ENCODE assay signal across 17 cellular contexts in the genomic region with DNA sequence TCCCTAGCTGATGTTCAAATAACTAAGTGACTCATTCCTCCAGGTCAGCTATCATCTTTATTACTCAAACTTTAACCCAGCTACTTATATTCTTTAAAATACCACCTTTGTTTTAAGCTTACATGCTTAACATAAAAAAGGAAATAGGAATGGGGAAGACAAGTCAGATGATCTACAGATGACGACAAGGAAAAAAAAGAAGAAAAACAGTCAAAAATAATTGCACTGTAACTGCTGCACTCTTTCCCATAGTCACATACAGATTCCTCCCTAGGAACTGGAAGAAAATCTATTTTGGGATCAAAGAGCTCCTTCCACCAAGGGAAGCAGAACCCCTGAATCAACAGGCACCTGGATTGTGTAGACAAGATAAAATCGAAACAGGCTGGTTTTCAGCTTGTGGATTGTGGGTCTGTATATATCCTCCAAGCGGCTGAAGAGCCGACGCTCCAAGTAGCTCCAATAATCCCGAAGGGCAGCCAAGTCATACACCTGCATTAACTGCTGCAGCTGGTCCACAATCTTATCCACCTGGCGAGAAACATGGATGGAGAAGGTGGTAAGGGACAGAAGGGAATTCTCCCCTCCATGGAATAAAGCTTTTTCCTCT. TPM values are rescaled to one million over a fixed set of nuclear protein-coding genes. Genes with fewer than 3 reads are reported as not detected.
DNase-seq lines count a peak whose midpoint lies in the region; ATAC-seq and TF ChIP-seq lines count a peak whose summit lies in the region.
"Had no signal": no experiment of that assay in that cellular context is flagged by ENCODE, and none has a peak within 500 bp of the region (broad histone marks: within the 10 kb centered on the region; RNA-seq: fewer than 3 reads in every experiment).

No MANE protein-coding gene starts in this region.

- H3K27ac ChIP-seq in BLaER1 treated with 17β-estradiol and CSF1 and Interleukin-3, amounts not matched to agents 10 nM and 100 nM: peak overlapping the region in 3 of 11 experiments; percentile 32 to 85 (median 70); a peak in 5 of 22 replicates
- H3K27ac ChIP-seq in HL-60 (replicated peaks) (peak overlapping the region; percentile 48), body of pancreas (peak overlapping the region; percentile 70 to 96 (median 94))
- H3K27ac ChIP-seq: colonic mucosa, SK-N-MC had no signal

- DNase-seq in HL-60 (ENCODE audit: low read depth in 1 of 2, low spot score in 1 of 2) (no peak), body of pancreas (peak in 1 of 4 donors; percentile 47), naive B cell (no peak), islet precursor cell (no peak), foreskin fibroblast (no peak)
- DNase-seq in stimulated activated naive CD4-positive, alpha-beta T cell treated with Interleukin-2 at 50 U/mL for 16 hours (lab: John Stamatoyannopoulos, UW): no peak
- DNase-seq: colonic mucosa; midbrain; NCI-H2029 treated with DMSO at 0.1 percent for 48 hours; NCI-H82; stimulated activated CD8-positive, alpha-beta memory T cell treated with anti-CD3 and anti-CD28 coated beads, Interleukin-4, amount 100 ng/mL, for 48 hours had no signal

- peak overlapping the region in 6 of 8 donors; percentile 15 to 98 (median 34) for H3K4me3 Mint-ChIP-seq in naive B cell

- H3K36me3 ChIP-seq in BLaER1 treated with 17β-estradiol and CSF1 and Interleukin-3, amounts not matched to agents 10 nM and 100 nM: peaks cover 0 to 11% (median 2%) of the 10 kb centered on the region in 11 experiments; a peak in 12 of 22 replicates
- no peaks in the 10 kb centered on the region for H3K36me3 ChIP-seq in body of pancreas (replicated peaks in 1 of 2; ENCODE audit: insufficient read depth in 1 of 2, low read depth in 2 of 2)
- H3K36me3 ChIP-seq: colonic mucosa had no signal

- no peaks in the 10 kb centered on the region for H3K27me3 Mint-ChIP-seq in naive B cell

- intact Hi-C loops in body of pancreas (cut with DNase I): no loop called here

- H3K9me3 Mint-ChIP-seq in naive B cell: no peaks in the 10 kb centered on the region
- H3K9me3 Mint-ChIP-seq: GM23338 had no signal

- peaks cover 4 to 8% of the 10 kb centered on the region in 2 donors for H3K36me3 Mint-ChIP-seq in naive B cell

- no peak overlapping the region for H3K27ac Mint-ChIP-seq in naive B cell
- H3K27ac Mint-ChIP-seq: GM23338 had no signal

- H3K4me1 Mint-ChIP-seq in naive B cell: peaks cover 32 to 60% (median 53%) of the 10 kb centered on the region in 3 donors

- ATAC-seq in body of pancreas (no peak), naive B cell (ENCODE audit: low read depth in 2 of 2) (no peak), GM21825 (IDR thresholded peaks at IDR 0.05; ENCODE audit: unreplicated experiment) (no peak)
- ATAC-seq: GM23338 had no signal

- no peak for TF ChIP-seq CTCF in HL-60 (IDR thresholded peaks at IDR 0.05; ENCODE audit: insufficient read depth, low read length)
- no peak for TF ChIP-seq CTCF in body of pancreas (IDR thresholded peaks at IDR 0.05)
- TF ChIP-seq CTCF in foreskin fibroblast (IDR thresholded peaks at IDR 0.05; ENCODE audit: low read depth, low read length): no peak

- TF ChIP-seq POLR2A in body of pancreas (IDR thresholded peaks at IDR 0.05): no peak

- H3K9ac ChIP-seq in BLaER1 treated with 17β-estradiol and CSF1 and Interleukin-3, amounts not matched to agents 10 nM and 100 nM: peak overlapping the region in 3 of 11 experiments; percentile 45 to 95 (median 91); a peak in 6 of 22 replicates

- peaks cover 0 to 10% (median 0%) of the 10 kb centered on the region in 11 experiments; a peak in 4 of 22 replicates for H3K27me3 ChIP-seq in BLaER1 treated with 17β-estradiol and CSF1 and Interleukin-3, amounts not matched to agents 10 nM and 100 nM
- H3K27me3 ChIP-seq in HL-60 (ENCODE audit: insufficient read depth, poor library complexity, severe bottlenecking) (no peaks in the 10 kb centered on the region), body of pancreas (no peaks in the 10 kb centered on the region)
- H3K27me3 ChIP-seq: colonic mucosa had no signal

- no peaks in the 10 kb centered on the region for H3K9me3 ChIP-seq in BLaER1 treated with 17β-estradiol and CSF1 and Interleukin-3, amounts not matched to agents 10 nM and 100 nM (replicated peaks in 1 of 11)
- no peaks in the 10 kb centered on the region for H3K9me3 ChIP-seq in body of pancreas
- H3K9me3 ChIP-seq: colonic mucosa had no signal

- 11 to 18% methylated on average over 7 of the region's 7 CpGs for WGBS in body of pancreas, 2 donors

- peaks cover 62 to 70% (median 69%) of the 10 kb centered on the region in 10 experiments for H3K4me1 ChIP-seq in BLaER1 treated with 17β-estradiol and CSF1 and Interleukin-3, amounts not matched to agents 10 nM and 100 nM
- peaks cover 57% of the 10 kb centered on the region for H3K4me1 ChIP-seq in body of pancreas
- H3K4me1 ChIP-seq: colonic mucosa had no signal

- peak overlapping the region in 2 of 10 experiments; percentile 86 to 89; a peak in 4 of 20 replicates for H3K4me3 ChIP-seq in BLaER1 treated with 17β-estradiol and CSF1 and Interleukin-3, amounts not matched to agents 10 nM and 100 nM
- no peak overlapping the region for H3K4me3 ChIP-seq in HL-60 (replicated peaks; ENCODE audit: insufficient read depth, low read length)
- H3K4me3 ChIP-seq in body of pancreas: no peak overlapping the region
- no peak overlapping the region for H3K4me3 ChIP-seq in foreskin fibroblast (ENCODE audit: low read depth in 1 of 2, low read length in 2 of 2)
- H3K4me3 ChIP-seq: colonic mucosa, GM23338, SK-N-MC had no signal

- peaks cover 0 to 16% (median 0%) of the 10 kb centered on the region in 11 experiments; a peak in 2 of 22 replicates for H4K20me1 ChIP-seq in BLaER1 treated with 17β-estradiol and CSF1 and Interleukin-3, amounts not matched to agents 10 nM and 100 nM

- peak overlapping the region; percentile 73 to 99 (median 90) for H3K4me2 ChIP-seq in BLaER1 treated with 17β-estradiol and CSF1 and Interleukin-3, amounts not matched to agents 10 nM and 100 nM
- H3K4me2 ChIP-seq: GM23338 had no signal

RNA-seq across cellular contexts. Expression of a gene that starts 2.0 kb away (rescaled TPM):
- 10 to 100 TPM; 28.0 to 32.4 TPM for total RNA-seq in body of pancreas
- 1 to 10 TPM; 2.3 to 5.8 (median 4.5) TPM for polyA plus RNA-seq in naive B cell (ENCODE audit: low read depth in 6 of 6)

RNA-seq across cellular contexts. Expression of a gene that starts 24.3 kb away (rescaled TPM):
- not detected for total RNA-seq in body of pancreas
- polyA plus RNA-seq in naive B cell (ENCODE audit: low read depth in 6 of 6): not detected
- total RNA-seq: colonic mucosa, GM23338, pulmonary artery endothelial cell, ureter had no signal
- polyA plus RNA-seq: GM23338 had no signal

RNA-seq across cellular contexts. Expression of a gene that starts 38.8 kb away (rescaled TPM):
- total RNA-seq in body of pancreas: 10 to 100 TPM; 32.9 to 40.5 TPM
- polyA plus RNA-seq in naive B cell (ENCODE audit: low read depth in 6 of 6): 10 to 100 TPM; 35.4 to 64.0 (median 48.9) TPM
